Comparison of ENCODE assay signal across 12 cellular contexts in genomic region chr1:203084588-203085527, GRCh38. TPM values are rescaled to one million over a fixed set of nuclear protein-coding genes. Genes with fewer than 3 reads are reported as not detected.
A peak's percentile ranks its signal among the peaks of the same experiment; 100 is the strongest.
DNase-seq lines count a peak whose midpoint lies in the region; ATAC-seq, FAIRE-seq and TF ChIP-seq lines count a peak whose summit lies in the region.
"Had no signal": no experiment of that assay in that cellular context is flagged by ENCODE, and none has a peak within 500 bp of the region (broad histone marks: within the 10 kb centered on the region; RNA-seq: fewer than 3 reads in every experiment).

No MANE protein-coding gene starts in this region.

- H3K27me3 Mint-ChIP-seq in activated CD4-positive, alpha-beta T cell treated with anti-CD3 and anti-CD28 coated beads, Interleukin-2, amount 10 ng/mL, durations not matched to agents 7 days and 5 days = peaks cover 2% of the 10 kb centered on the region

- no peak overlapping the region for H3K27ac ChIP-seq in upper lobe of left lung
- H3K27ac ChIP-seq: adrenal gland, thoracic aorta had no signal

- H3K4me3 Mint-ChIP-seq in activated CD4-positive, alpha-beta T cell treated with anti-CD3 and anti-CD28 coated beads, Interleukin-2, amount 10 ng/mL, durations not matched to agents 7 days and 5 days = no peak overlapping the region
- H3K4me3 Mint-ChIP-seq: memory B cell had no signal

- CTCF ChIA-PET in activated CD4-positive, alpha-beta T cell treated with anti-CD3 and anti-CD28 coated beads, Interleukin-2, amount 10 ng/mL, durations not matched to agents 7 days and 5 days (lab: Charles Lee) = interaction anchor here (0.6 to 1.5 kb wide), 8 partner anchors 9 to 1845 kb away, joined by 3 to 6 read pairs (median 3); no protein-coding TSS in a partner anchor

- H3K4me1 Mint-ChIP-seq in activated CD4-positive, alpha-beta T cell treated with anti-CD3 and anti-CD28 coated beads, Interleukin-2, amount 10 ng/mL, durations not matched to agents 7 days and 5 days = no peaks in the 10 kb centered on the region
- H3K4me1 Mint-ChIP-seq: memory B cell had no signal

- no peak for TF ChIP-seq POLR2A in GM12892 (IDR thresholded peaks at IDR 0.05; ENCODE audit: low read depth, low read length)
- no peak for TF ChIP-seq POLR2A in upper lobe of left lung (IDR thresholded peaks at IDR 0.05)

- H3K36me3 Mint-ChIP-seq in activated CD4-positive, alpha-beta T cell treated with anti-CD3 and anti-CD28 coated beads, Interleukin-2, amount 10 ng/mL, durations not matched to agents 7 days and 5 days (ENCODE audit: low read depth) = no peaks in the 10 kb centered on the region
- H3K36me3 Mint-ChIP-seq: memory B cell had no signal

- no peaks in the 10 kb centered on the region for H3K9me3 Mint-ChIP-seq in activated CD4-positive, alpha-beta T cell treated with anti-CD3 and anti-CD28 coated beads, Interleukin-2, amount 10 ng/mL, durations not matched to agents 7 days and 5 days
- H3K9me3 Mint-ChIP-seq: memory B cell had no signal

- no peak for FAIRE-seq in GM12892 (lab: Jason Lieb, UNC)

- peaks cover 0 to 7% (median 0%) of the 10 kb centered on the region in 4 donors for H3K4me1 ChIP-seq in upper lobe of left lung
- H3K4me1 ChIP-seq: adrenal gland had no signal

- H3K9me3 ChIP-seq in upper lobe of left lung = no peaks in the 10 kb centered on the region
- H3K9me3 ChIP-seq: adrenal gland, thoracic aorta had no signal

- WGBS in upper lobe of left lung, 2 donors = 77 to 94% methylated on average over 8 to 10 of the region's 14 CpGs

- H3K27ac Mint-ChIP-seq in activated CD4-positive, alpha-beta T cell treated with anti-CD3 and anti-CD28 coated beads, Interleukin-2, amount 10 ng/mL, durations not matched to agents 7 days and 5 days = no peak overlapping the region
- H3K27ac Mint-ChIP-seq: memory B cell had no signal

- TF ChIP-seq CTCF in AG09309 (IDR thresholded peaks at IDR 0.05; ENCODE audit: control insufficient read depth, insufficient read depth, low read depth, low read length, missing control alignments) (peak; percentile 48), upper lobe of left lung (IDR thresholded peaks at IDR 0.05) (peak in 1 of 6 experiments; percentile 25)

- ATAC-seq in upper lobe of left lung (ENCODE audit: low FRiP score in 2 of 2) = no peak

- H3K27me3 ChIP-seq in upper lobe of left lung = no peaks in the 10 kb centered on the region
- H3K27me3 ChIP-seq: adrenal gland had no signal

- no peak for TF ChIP-seq EP300 in upper lobe of left lung (IDR thresholded peaks at IDR 0.05)

- POLR2A ChIA-PET in activated CD4-positive, alpha-beta T cell treated with anti-CD3 and anti-CD28 coated beads, Interleukin-2, amount 10 ng/mL, durations not matched to agents 7 days and 5 days (lab: Charles Lee) = no interaction called here

- H3K4me3 ChIP-seq in AG09309 (ENCODE audit: control insufficient read depth, low read depth, low read length) (no peak overlapping the region), upper lobe of left lung (no peak overlapping the region)
- H3K4me3 ChIP-seq: adrenal gland, thoracic aorta had no signal

- DNase-seq in AG09309 (ENCODE audit: low read depth) (no peak), GM12892 (ENCODE audit: insufficient read length) (peak; percentile 54), kidney tubule cell (ENCODE audit: low spot score) (peak; percentile 9), cortex of kidney (lab: John Stamatoyannopoulos, UW) (no peak), upper lobe of left lung (no peak), NCI-H1417 treated with DMSO at 0.1 percent for 48 hours (lab: John Stamatoyannopoulos, UW) (no peak), AG08395 (ENCODE audit: low spot score) (no peak)
- peak; percentile 30 for DNase-seq in activated CD4-positive, alpha-beta T cell treated with anti-CD3 and anti-CD28 coated beads, Interleukin-2, amount 10 ng/mL, durations not matched to agents 7 days and 5 days
- DNase-seq: NCI-H2107 had no signal

- H3K36me3 ChIP-seq in upper lobe of left lung = no peaks in the 10 kb centered on the region
- H3K36me3 ChIP-seq: adrenal gland, thoracic aorta had no signal

RNA-seq across cellular contexts. Expression of gene MYOG, which starts 1.0 kb away (rescaled TPM):
- polyA plus RNA-seq in GM12892 (2012; ENCODE audit: missing spikeins) = not detected
- total RNA-seq in activated CD4-positive, alpha-beta T cell treated with anti-CD3 and anti-CD28 coated beads, Interleukin-2, amount 10 ng/mL, durations not matched to agents 7 days and 5 days = not detected
- total RNA-seq in upper lobe of left lung = not detected
- total RNA-seq: adrenal gland, thoracic aorta had no signal
- polyA plus RNA-seq: adrenal gland had no signal

RNA-seq across cellular contexts. Expression of gene ADORA1, which starts 42.7 kb away (rescaled TPM):
- not detected for polyA plus RNA-seq in GM12892 (2012; ENCODE audit: missing spikeins)
- total RNA-seq in activated CD4-positive, alpha-beta T cell treated with anti-CD3 and anti-CD28 coated beads, Interleukin-2, amount 10 ng/mL, durations not matched to agents 7 days and 5 days = not detected
- total RNA-seq in upper lobe of left lung = 1 to 10 TPM in 4 of 6 donors, under 1 TPM in 2; 0.20 to 5.4 (median 3.1) TPM
- total RNA-seq: thoracic aorta had no signal

RNA-seq across cellular contexts. Expression of gene PPFIA4, which starts 58.6 kb away (rescaled TPM):
- 19.8 TPM for polyA plus RNA-seq in GM12892 (2012; ENCODE audit: missing spikeins)
- total RNA-seq in activated CD4-positive, alpha-beta T cell treated with anti-CD3 and anti-CD28 coated beads, Interleukin-2, amount 10 ng/mL, durations not matched to agents 7 days and 5 days = 10 to 100 TPM; 13.7 to 16.1 TPM
- total RNA-seq in upper lobe of left lung = 1 to 10 TPM in 4 of 6 donors, under 1 TPM in 2; 0.63 to 9.7 (median 1.6) TPM

Comparison
In these comparisons a context has a peak if more than half of its experiments do, and no peak if none do; other contexts are left out.
1. DNase-seq: peak in GM12892 (single experiment), activated CD4-positive, alpha-beta T cell treated with anti-CD3 and anti-CD28 coated beads, Interleukin-2, amount 10 ng/mL, durations not matched to agents 7 days and 5 days (single experiment) and kidney tubule cell (single experiment); none in AG09309 (single experiment), cortex of kidney (single experiment), upper lobe of left lung (0 of 2), NCI-H1417 treated with DMSO at 0.1 percent for 48 hours (single experiment) and AG08395 (single experiment).